In the genomic region with DNA sequence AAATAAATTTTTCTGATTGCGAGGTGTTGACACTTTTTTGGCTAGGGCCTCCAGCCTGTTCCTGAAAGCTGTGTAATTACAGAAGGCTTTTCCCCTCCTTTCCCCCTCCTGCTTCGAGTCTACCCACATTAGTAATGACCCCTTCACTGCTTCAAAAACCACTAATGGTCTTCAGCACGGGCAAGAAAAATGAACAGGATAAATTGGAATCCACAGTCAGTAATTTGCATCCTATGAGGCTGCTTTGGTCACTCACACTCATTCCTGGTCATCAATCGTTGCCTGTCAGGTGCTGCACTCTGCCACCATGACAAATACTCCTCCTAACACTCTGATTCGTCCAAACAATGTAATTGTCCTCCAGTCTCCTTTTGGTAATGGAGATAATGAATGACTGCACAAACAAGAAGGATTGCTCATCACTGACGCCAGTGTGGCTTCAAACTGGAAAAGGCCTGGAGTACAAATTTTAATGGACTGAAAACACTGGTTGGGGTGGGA, we compare ENCODE assay signal across 11 cellular contexts.
DNase-seq lines count a peak whose midpoint lies in the region; ATAC-seq and TF ChIP-seq lines count a peak whose summit lies in the region.
"Had no signal": no experiment of that assay in that cellular context is flagged by ENCODE, and none has a peak within 500 bp of the region (broad histone marks: within the 10 kb centered on the region; RNA-seq: fewer than 3 reads in every experiment).

No MANE protein-coding gene starts in this region.

- no peaks in the 10 kb centered on the region for H3K9me3 Mint-ChIP-seq in endodermal cell
- H3K9me3 Mint-ChIP-seq: stimulated activated naive CD8-positive, alpha-beta T cell treated with anti-CD3 and anti-CD28 coated beads, Interleukin-15, Interleukin-2, amounts not matched to agents 100 ng/mL and 50 ng/mL, for 24 hours had no signal

- in situ Hi-C loops in GM23248 (cut with MboI): no loop called here
- in situ Hi-C loops in gastrocnemius medialis (cut with MboI; ENCODE audit: low sequenced_read_pairs in 4 of 4): no loop called here

- intact Hi-C loops in gastrocnemius medialis (cut with DNase I; ENCODE audit: low total_unique reads): no loop called here

- H3K4me3 Mint-ChIP-seq in endodermal cell: no peak overlapping the region
- H3K4me3 Mint-ChIP-seq: stimulated activated naive CD8-positive, alpha-beta T cell treated with anti-CD3 and anti-CD28 coated beads, Interleukin-15, Interleukin-2, amounts not matched to agents 100 ng/mL and 50 ng/mL, for 24 hours had no signal

- H3K4me3 ChIP-seq in GM23248 (no peak overlapping the region), endodermal cell (ENCODE audit: low read length) (no peak overlapping the region), osteoblast (ENCODE audit: insufficient read depth, low read length) (no peak overlapping the region), gastrocnemius medialis (no peak overlapping the region)
- H3K4me3 ChIP-seq: mucosa of descending colon had no signal

- no peak for TF ChIP-seq POLR2A in gastrocnemius medialis (IDR thresholded peaks at IDR 0.05)

- 14 to 15% methylated on average over 6 of the region's 6 CpGs for WGBS in GM23248 (ENCODE audit: low coverage in 1 of 2, low lambda C conversion rate in 2 of 2, missing lambda C conversion rate in 2 of 2), 2 experiments
- whole genome bisulfite sequencing in endodermal cell (ENCODE audit: insufficient coverage in 1 of 2, insufficient read length in 1 of 2), 2 experiments: 67 to 86% methylated on average over 4 to 6 of the region's 6 CpGs

- peak overlapping the region; percentile 40 for H3K27ac ChIP-seq in GM23248
- peak overlapping the region; percentile 37 for H3K27ac ChIP-seq in endodermal cell (ENCODE audit: low read depth, low read length)
- no peak overlapping the region for H3K27ac ChIP-seq in osteoblast (ENCODE audit: low read depth, low read length)
- no peak overlapping the region for H3K27ac ChIP-seq in gastrocnemius medialis

- H2AFZ ChIP-seq in GM23248: no peak overlapping the region
- peak overlapping the region; percentile 15 for H2AFZ ChIP-seq in osteoblast (ENCODE audit: low read length)

- TF ChIP-seq CTCF in endodermal cell (conservative IDR thresholded peaks at IDR 0.05) (no peak), osteoblast (IDR thresholded peaks at IDR 0.05; ENCODE audit: extremely low read depth, low read depth, low read length) (no peak), gastrocnemius medialis (IDR thresholded peaks at IDR 0.05 in 4 of 5, conservative IDR thresholded peaks at IDR 0.05 in 1 of 5) (no peak)

- H3K9me3 ChIP-seq in GM23248 (ENCODE audit: low read depth) (no peaks in the 10 kb centered on the region), endodermal cell (ENCODE audit: control insufficient read depth, low read length) (no peaks in the 10 kb centered on the region), osteoblast (ENCODE audit: low read depth, low read length) (no peaks in the 10 kb centered on the region), gastrocnemius medialis (no peaks in the 10 kb centered on the region)
- H3K9me3 ChIP-seq: mucosa of descending colon had no signal

- peaks cover 26% of the 10 kb centered on the region for H3K4me1 Mint-ChIP-seq in endodermal cell

- no peak overlapping the region for H3K9ac ChIP-seq in GM23248
- H3K9ac ChIP-seq in endodermal cell (ENCODE audit: extremely low read depth, low read length, poor library complexity, severe bottlenecking): no peak overlapping the region

- H3K36me3 ChIP-seq in GM23248 (ENCODE audit: low read depth) (peaks cover 23% of the 10 kb centered on the region), endodermal cell (ENCODE audit: control insufficient read depth, insufficient read depth, low read length) (no peaks in the 10 kb centered on the region), osteoblast (ENCODE audit: insufficient read depth, low read length) (no peaks in the 10 kb centered on the region), gastrocnemius medialis (no peaks in the 10 kb centered on the region)

- H3K27me3 ChIP-seq in GM23248 (replicated peaks; ENCODE audit: insufficient read depth) (no peaks in the 10 kb centered on the region), endodermal cell (ENCODE audit: control insufficient read depth, insufficient read depth, low read length, poor library complexity, severe bottlenecking) (peaks cover 28% of the 10 kb centered on the region), osteoblast (ENCODE audit: insufficient read depth, low read length) (no peaks in the 10 kb centered on the region), gastrocnemius medialis (peaks cover 0 to 3% (median 0%) of the 10 kb centered on the region in 3 donors)

- H3K4me1 ChIP-seq in GM23248 (ENCODE audit: insufficient read depth): peaks cover 10% of the 10 kb centered on the region
- peaks cover 9% of the 10 kb centered on the region for H3K4me1 ChIP-seq in endodermal cell (ENCODE audit: control insufficient read depth, insufficient read depth, low read length)
- H3K4me1 ChIP-seq in osteoblast (ENCODE audit: insufficient read depth, low read length): peaks cover 10% of the 10 kb centered on the region
- no peaks in the 10 kb centered on the region for H3K4me1 ChIP-seq in gastrocnemius medialis

- ATAC-seq in gastrocnemius medialis (no peak), GM19452 (IDR thresholded peaks at IDR 0.05; ENCODE audit: unreplicated experiment) (no peak)
- ATAC-seq: mucosa of descending colon had no signal

- H3K27me3 Mint-ChIP-seq in endodermal cell (ENCODE audit: insufficient read depth): peaks cover 16% of the 10 kb centered on the region

- H3K79me2 ChIP-seq in GM23248 (ENCODE audit: insufficient read depth) (no peaks in the 10 kb centered on the region), osteoblast (ENCODE audit: insufficient read depth, low read length) (no peaks in the 10 kb centered on the region)

- no peak overlapping the region for H3K27ac Mint-ChIP-seq in endodermal cell
- H3K27ac Mint-ChIP-seq: stimulated activated naive CD8-positive, alpha-beta T cell treated with anti-CD3 and anti-CD28 coated beads, Interleukin-15, Interleukin-2, amounts not matched to agents 100 ng/mL and 50 ng/mL, for 24 hours had no signal

- H4K20me1 ChIP-seq in GM23248 (ENCODE audit: insufficient read depth): 0 out of 2 replicates have a peak, but pooled peaks cover 4% of the 10 kb centered on the region
- H4K20me1 ChIP-seq in osteoblast (ENCODE audit: insufficient read depth, low read length): no peaks in the 10 kb centered on the region

- H3K9me2 ChIP-seq in GM23248 (ENCODE audit: insufficient read depth): no peaks in the 10 kb centered on the region

- peak; percentile 85 for DNase-seq in GM23248
- peak; percentile 90 for DNase-seq in NCI-H2227 treated with DMSO at 0.1 percent for 48 hours (lab: John Stamatoyannopoulos, UW)
- no peak for DNase-seq in endodermal cell
- DNase-seq in osteoblast (ENCODE audit: insufficient read length, low spot score, missing footprints): no peak
- DNase-seq in gastrocnemius medialis: no peak
- DNase-seq in AML-193 (lab: John Stamatoyannopoulos, UW): no peak
- DNase-seq in mucosa of gallbladder (ENCODE audit: low spot score): no peak
- DNase-seq: activated CD4-positive, alpha-beta T cell treated with anti-CD3 and anti-CD28 coated beads, Interleukin-2, amount 50 U/mL, for 1 hour; mucosa of descending colon had no signal

- no peaks in the 10 kb centered on the region for H3K36me3 Mint-ChIP-seq in endodermal cell (ENCODE audit: low read depth)

- H3K4me2 ChIP-seq in GM23248 (ENCODE audit: unreplicated experiment) (peak overlapping the region; percentile 34), osteoblast (ENCODE audit: insufficient read depth, low read length) (no peak overlapping the region)

- H3F3A ChIP-seq in GM23248 (ENCODE audit: insufficient read depth): peaks cover 20% of the 10 kb centered on the region

Comparison
In these comparisons a context has a peak if more than half of its experiments do, and no peak if none do; other contexts are left out.
1. DNase-seq: peak in GM23248 (single experiment) and NCI-H2227 treated with DMSO at 0.1 percent for 48 hours (single experiment); none in endodermal cell (single experiment), osteoblast (single experiment), gastrocnemius medialis (0 of 2), AML-193 (0 of 2) and mucosa of gallbladder (single experiment).
2. H3K27ac ChIP-seq: peak in GM23248 (single experiment) and endodermal cell (single experiment); none in osteoblast (single experiment) and gastrocnemius medialis (0 of 4).